In genomic region chr15:67834593-67835348, GRCh38 we compare ENCODE assay signal across 9 cellular contexts. TPM values are rescaled to one million over a fixed set of nuclear protein-coding genes. Genes with fewer than 3 reads are reported as not detected.
DNase-seq lines count a peak whose midpoint lies in the region; ATAC-seq, FAIRE-seq and TF ChIP-seq lines count a peak whose summit lies in the region.
"Had no signal": no experiment of that assay in that cellular context is flagged by ENCODE, and none has a peak within 500 bp of the region (broad histone marks: within the 10 kb centered on the region; RNA-seq: fewer than 3 reads in every experiment).

No MANE protein-coding gene starts in this region.

- intact Hi-C loops in mucosa of descending colon (cut with DNase I, micrococcal nuclease), result loop anchor here (5.0 kb wide), 2 partner anchors 312 to 377 kb away; partner anchors contain the start of gene C15orf61 (in 1 of the 2)

- WGBS in urinary bladder, result 5% methylated on average over 60 of the region's 60 CpGs

- H3K4me1 ChIP-seq in mucosa of descending colon (ENCODE audit: low read depth) (peaks cover 52% of the 10 kb centered on the region), urinary bladder (ENCODE audit: insufficient read depth) (no peaks in the 10 kb centered on the region)

- no peak overlapping the region for H3K27ac Mint-ChIP-seq in brain

- H3K27ac ChIP-seq in urinary bladder (ENCODE audit: low read depth), result no peak overlapping the region

- H3K4me3 ChIP-seq in mucosa of descending colon (no peak overlapping the region), urinary bladder (ENCODE audit: low read depth, low read length) (peak overlapping the region; percentile 33)

- H3K36me3 ChIP-seq in mucosa of descending colon (ENCODE audit: low read depth) (no peaks in the 10 kb centered on the region), urinary bladder (ENCODE audit: insufficient read depth) (no peaks in the 10 kb centered on the region)

- peaks cover 59% of the 10 kb centered on the region for H3K4me1 Mint-ChIP-seq in brain

- TF ChIP-seq CTCF in brain (conservative IDR thresholded peaks at IDR 0.05) (no peak), mucosa of descending colon (IDR thresholded peaks at IDR 0.05) (no peak), D721Med (IDR thresholded peaks at IDR 0.05; ENCODE audit: insufficient read depth, missing control alignments) (no peak)

- peak; percentile 4 for ATAC-seq in mucosa of descending colon
- ATAC-seq in HG03025 (IDR thresholded peaks at IDR 0.05; ENCODE audit: low FRiP score, unreplicated experiment), result no peak

- H3K9me3 ChIP-seq in mucosa of descending colon, result no peaks in the 10 kb centered on the region

- FAIRE-seq in D721Med (lab: Jason Lieb, UNC), result no peak
- FAIRE-seq: K562 had no signal

- peak; percentile 25 for DNase-seq in stimulated activated CD4-positive, alpha-beta T cell treated with anti-CD3 and anti-CD28 coated beads, Interleukin-15, amount 100 ng/mL, for 24 hours
- DNase-seq in stimulated activated CD4-positive, alpha-beta T cell treated with anti-CD3 and anti-CD28 coated beads, Interleukin-2, amount 100 ng/mL, for 48 hours, result no peak
- peak in 1 of 3 donors; percentile 63 for DNase-seq in mucosa of descending colon
- DNase-seq in SW 1271 (lab: John Stamatoyannopoulos, UW), result no peak
- DNase-seq in D721Med (ENCODE audit: insufficient read length, low spot score), result no peak

- peaks cover 89% of the 10 kb centered on the region for H3K27me3 Mint-ChIP-seq in brain

- H3K36me3 Mint-ChIP-seq in brain, result peaks cover 9% of the 10 kb centered on the region

- H3K4me3 Mint-ChIP-seq in brain, result peak overlapping the region; percentile 64 to 80 (median 78)

- H3K9me3 Mint-ChIP-seq in brain, result peaks cover 0 to 11% (median 4%) of the 10 kb centered on the region in 5 experiments

RNA-seq across cellular contexts. Expression of gene RNU6-1, which starts 5.1 kb away (rescaled TPM):
- not detected for polyA plus RNA-seq in brain (ENCODE audit: insufficient read depth, low read depth, low replicate concordance)
- total RNA-seq in mucosa of descending colon, result not detected
- not detected for total RNA-seq in urinary bladder
- not detected for polyA plus RNA-seq in urinary bladder
- total RNA-seq: K562 had no signal
- polyA plus RNA-seq: K562 had no signal

RNA-seq across cellular contexts. Expression of gene SKOR1, which starts 9.5 kb away (rescaled TPM):
- 0.49 TPM for polyA plus RNA-seq in brain (ENCODE audit: insufficient read depth, low read depth, low replicate concordance)
- under 1 TPM; 0.34 to 0.63 (median 0.58) TPM for total RNA-seq in mucosa of descending colon
- total RNA-seq in urinary bladder, result 0.21 TPM
- 0.60 TPM for polyA plus RNA-seq in urinary bladder
